In the genomic region with DNA sequence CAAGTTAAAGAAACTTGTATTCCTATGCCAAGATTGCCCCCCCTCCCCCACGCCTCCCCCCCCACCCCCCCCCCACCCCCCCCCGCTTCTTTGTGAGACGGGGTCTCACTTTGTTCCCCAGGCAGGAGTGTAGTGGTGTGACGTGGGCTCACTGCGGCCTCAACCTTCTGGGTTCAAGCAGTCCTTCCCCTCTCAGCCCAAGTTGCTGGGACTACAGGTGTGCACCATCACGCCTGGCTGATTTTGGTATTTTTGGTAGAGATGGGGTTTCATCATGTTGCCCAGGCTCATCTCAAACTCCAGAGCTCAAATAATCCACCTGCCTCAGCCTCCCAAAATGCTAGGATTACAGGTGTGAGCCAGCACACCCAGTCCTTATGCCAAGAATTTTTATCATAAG, we compare ENCODE assay signal across 1 cellular context.
TF ChIP-seq lines count a peak whose summit lies in the region.

No MANE protein-coding gene starts in this region.

TF ChIP-seq in GM12878, 131 proteins besides CTCF, POLR2A, EP300 and RAD21 (continued from another document):
- TF ChIP-seq, protein P1, sequence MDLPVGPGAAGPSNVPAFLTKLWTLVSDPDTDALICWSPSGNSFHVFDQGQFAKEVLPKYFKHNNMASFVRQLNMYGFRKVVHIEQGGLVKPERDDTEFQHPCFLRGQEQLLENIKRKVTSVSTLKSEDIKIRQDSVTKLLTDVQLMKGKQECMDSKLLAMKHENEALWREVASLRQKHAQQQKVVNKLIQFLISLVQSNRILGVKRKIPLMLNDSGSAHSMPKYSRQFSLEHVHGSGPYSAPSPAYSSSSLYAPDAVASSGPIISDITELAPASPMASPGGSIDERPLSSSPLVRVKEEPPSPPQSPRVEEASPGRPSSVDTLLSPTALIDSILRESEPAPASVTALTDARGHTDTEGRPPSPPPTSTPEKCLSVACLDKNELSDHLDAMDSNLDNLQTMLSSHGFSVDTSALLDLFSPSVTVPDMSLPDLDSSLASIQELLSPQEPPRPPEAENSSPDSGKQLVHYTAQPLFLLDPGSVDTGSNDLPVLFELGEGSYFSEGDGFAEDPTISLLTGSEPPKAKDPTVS (IDR thresholded peaks at IDR 0.05; ENCODE audit: low read depth, low read length): no peak
- TF ChIP-seq PAX5 (IDR thresholded peaks at IDR 0.05; ENCODE audit: borderline replicate concordance, low read depth, low read length) (peak; percentile 81), IKZF1 (conservative IDR thresholded peaks at IDR 0.05) (no peak)
